In genomic region chr14:54133896-54134295, GRCh38 we compare ENCODE assay signal across 16 cellular contexts.
A peak's percentile ranks its signal among the peaks of the same experiment; 100 is the strongest.
DNase-seq lines count a peak whose midpoint lies in the region; ATAC-seq and TF ChIP-seq lines count a peak whose summit lies in the region.
"Had no signal": no experiment of that assay in that cellular context is flagged by ENCODE, and none has a peak within 500 bp of the region (broad histone marks: within the 10 kb centered on the region; RNA-seq: fewer than 3 reads in every experiment).

No MANE protein-coding gene starts in this region.

- CTCF ChIA-PET in RWPE1 (lab: Yijun Ruan, JAX) = interaction anchor here (0.6 kb wide), 1 partner anchor 15 kb away, joined by 3 read pairs; no protein-coding TSS in a partner anchor

- H3K18ac ChIP-seq in trophoblast cell (ENCODE audit: low read length) = no peak overlapping the region

- H3K4me2 ChIP-seq in trophoblast cell (ENCODE audit: low read length) = no peak overlapping the region

- H3K27ac Mint-ChIP-seq in type B pancreatic cell (no peak overlapping the region), natural killer cell (no peak overlapping the region)
- H3K27ac Mint-ChIP-seq: activated T-cell treated with anti-CD3 and anti-CD28 coated beads, Interleukin-2, amount 50 U/mL, for 24 hours; CD14-positive monocyte; dendritic cell treated with granulocyte-macrophage colony-stimulating factor and Interleukin-4, amounts not matched to agents 40 ng/mL and 50 ng/mL, for 4 days; stimulated activated naive CD8-positive, alpha-beta T cell treated with anti-CD3 and anti-CD28 coated beads, Interleukin-15, Interleukin-2, amounts not matched to agents 100 ng/mL and 50 ng/mL, for 24 hours; T-cell had no signal

- DNase-seq in HPDE6-E6E7 (ENCODE audit: extremely low spot score) (peak; percentile 42), RWPE1 (ENCODE audit: low spot score) (peak; percentile 40), foreskin fibroblast (peak; percentile 62 to 75), trophoblast cell (peak; percentile 30 to 61), type B pancreatic cell (ENCODE audit: extremely low spot score, unreplicated experiment) (no peak), WERI-Rb-1 (no peak), natural killer cell (no peak), DMS79 treated with DMSO at 0.1 percent for 48 hours (lab: John Stamatoyannopoulos, UW) (no peak)
- DNase-seq: activated T-cell treated with anti-CD3 and anti-CD28 coated beads, Interleukin-2, amount 50 U/mL, for 24 hours; gastrocnemius medialis; KG1; NCI-H1930; T-cell had no signal

- no peaks in the 10 kb centered on the region for H3K36me3 Mint-ChIP-seq in type B pancreatic cell
- no peaks in the 10 kb centered on the region for H3K36me3 Mint-ChIP-seq in natural killer cell
- H3K36me3 Mint-ChIP-seq: CD14-positive monocyte, T-cell had no signal

- H3K4me3 Mint-ChIP-seq in type B pancreatic cell (no peak overlapping the region), natural killer cell (no peak overlapping the region)
- H3K4me3 Mint-ChIP-seq: activated T-cell treated with anti-CD3 and anti-CD28 coated beads, Interleukin-2, amount 50 U/mL, for 24 hours; CD14-positive monocyte; dendritic cell treated with granulocyte-macrophage colony-stimulating factor and Interleukin-4, amounts not matched to agents 40 ng/mL and 50 ng/mL, for 4 days; stimulated activated naive CD8-positive, alpha-beta T cell treated with anti-CD3 and anti-CD28 coated beads, Interleukin-15, Interleukin-2, amounts not matched to agents 100 ng/mL and 50 ng/mL, for 24 hours; T-cell had no signal

- H3K4ac ChIP-seq in trophoblast cell (ENCODE audit: low read depth, low read length) = no peak overlapping the region

- H2BK5ac ChIP-seq in trophoblast cell (ENCODE audit: low read depth, low read length, poor library complexity) = no peak overlapping the region

- H3K79me2 ChIP-seq in trophoblast cell (ENCODE audit: control insufficient read depth, insufficient read depth, low read length, poor library complexity) = no peaks in the 10 kb centered on the region

- H3K27me3 ChIP-seq in trophoblast cell (ENCODE audit: insufficient read depth, low read length) = no peaks in the 10 kb centered on the region
- H3K27me3 ChIP-seq in WERI-Rb-1 (ENCODE audit: insufficient read depth, low read depth, severe bottlenecking) = peaks cover 30% of the 10 kb centered on the region
- H3K27me3 ChIP-seq: gastrocnemius medialis had no signal

- H3K4me1 ChIP-seq in trophoblast cell (ENCODE audit: control insufficient read depth in 1 of 2, insufficient read depth in 2 of 2, low read length in 2 of 2) = no peaks in the 10 kb centered on the region
- H3K4me1 ChIP-seq: gastrocnemius medialis had no signal

- POLR2A ChIA-PET in RWPE1 (lab: Yijun Ruan, JAX; ENCODE audit: low non-redundant PET) = no interaction called here

- H4K91ac ChIP-seq in trophoblast cell (ENCODE audit: low read depth, low read length) = no peak overlapping the region

- H3K9me3 Mint-ChIP-seq in type B pancreatic cell (peaks cover 4% of the 10 kb centered on the region), natural killer cell (peaks cover 2 to 5% of the 10 kb centered on the region in 2 donors)
- H3K9me3 Mint-ChIP-seq: activated T-cell treated with anti-CD3 and anti-CD28 coated beads, Interleukin-2, amount 50 U/mL, for 24 hours; dendritic cell treated with granulocyte-macrophage colony-stimulating factor and Interleukin-4, amounts not matched to agents 40 ng/mL and 50 ng/mL, for 4 days; stimulated activated naive CD8-positive, alpha-beta T cell treated with anti-CD3 and anti-CD28 coated beads, Interleukin-15, Interleukin-2, amounts not matched to agents 100 ng/mL and 50 ng/mL, for 24 hours; T-cell had no signal

- peaks cover 2% of the 10 kb centered on the region for H3K27me3 Mint-ChIP-seq in type B pancreatic cell
- H3K27me3 Mint-ChIP-seq in natural killer cell (ENCODE audit: low read depth in 2 of 2) = no peaks in the 10 kb centered on the region
- H3K27me3 Mint-ChIP-seq: activated T-cell treated with anti-CD3 and anti-CD28 coated beads, Interleukin-2, amount 50 U/mL, for 24 hours; dendritic cell treated with granulocyte-macrophage colony-stimulating factor and Interleukin-4, amounts not matched to agents 40 ng/mL and 50 ng/mL, for 4 days; stimulated activated naive CD8-positive, alpha-beta T cell treated with anti-CD3 and anti-CD28 coated beads, Interleukin-15, Interleukin-2, amounts not matched to agents 100 ng/mL and 50 ng/mL, for 24 hours; T-cell had no signal

- no peak for ATAC-seq in natural killer cell
- ATAC-seq: gastrocnemius medialis, T-cell had no signal

- no peaks in the 10 kb centered on the region for H3K79me1 ChIP-seq in trophoblast cell (ENCODE audit: low read length)

- WGBS in trophoblast cell (ENCODE audit: extremely low coverage, insufficient coverage, insufficient read length) = no CpG with 5 or more reads among the region's 3 CpGs

- H3K27ac ChIP-seq in RWPE1 = no peak overlapping the region
- H3K27ac ChIP-seq in trophoblast cell (ENCODE audit: low read depth, low read length) = no peak overlapping the region
- no peak overlapping the region for H3K27ac ChIP-seq in WERI-Rb-1
- H3K27ac ChIP-seq: gastrocnemius medialis had no signal

- H3K4me3 ChIP-seq in foreskin fibroblast (ENCODE audit: low read depth in 1 of 2, low read length in 2 of 2) = no peak overlapping the region
- no peak overlapping the region for H3K4me3 ChIP-seq in trophoblast cell (ENCODE audit: low read depth, low read length)
- H3K4me3 ChIP-seq in WERI-Rb-1 (ENCODE audit: low read depth, low read length) = no peak overlapping the region
- H3K4me3 ChIP-seq: gastrocnemius medialis had no signal

- no peak overlapping the region for H2AK5ac ChIP-seq in trophoblast cell (ENCODE audit: low read length)

- H4K12ac ChIP-seq in trophoblast cell (ENCODE audit: low read depth, low read length) = no peak overlapping the region

- H3K14ac ChIP-seq in trophoblast cell (ENCODE audit: low read length) = no peak overlapping the region

- no peak overlapping the region for H4K8ac ChIP-seq in trophoblast cell (ENCODE audit: low read depth, low read length)

- TF ChIP-seq CTCF in RWPE1 (conservative IDR thresholded peaks at IDR 0.05; ENCODE audit: low read depth) (no peak), foreskin fibroblast (IDR thresholded peaks at IDR 0.05; ENCODE audit: low read depth, low read length) (no peak), type B pancreatic cell (conservative IDR thresholded peaks at IDR 0.05) (no peak), WERI-Rb-1 (IDR thresholded peaks at IDR 0.05; ENCODE audit: low read depth, low read length) (no peak), natural killer cell (IDR thresholded peaks at IDR 0.05) (no peak)

- intact Hi-C loops in natural killer cell (cut with micrococcal nuclease) = no loop called here

- no peak overlapping the region for H2BK120ac ChIP-seq in trophoblast cell (ENCODE audit: insufficient read depth, low read length, poor library complexity)

- H2AFZ ChIP-seq in trophoblast cell (ENCODE audit: insufficient read depth, low read length, poor library complexity) = no peak overlapping the region

- H3K36me3 ChIP-seq in trophoblast cell (ENCODE audit: control insufficient read depth in 1 of 2, insufficient read depth in 2 of 2, low read length in 2 of 2) (no peaks in the 10 kb centered on the region), WERI-Rb-1 (no peaks in the 10 kb centered on the region)
- H3K36me3 ChIP-seq: gastrocnemius medialis had no signal

- H2BK12ac ChIP-seq in trophoblast cell (ENCODE audit: low read length) = no peak overlapping the region

- H3K4me1 Mint-ChIP-seq in type B pancreatic cell (ENCODE audit: unreplicated experiment) = peaks cover 5% of the 10 kb centered on the region
- H3K4me1 Mint-ChIP-seq in natural killer cell = no peaks in the 10 kb centered on the region
- H3K4me1 Mint-ChIP-seq: CD14-positive monocyte, T-cell had no signal

- no peak overlapping the region for H3K9ac ChIP-seq in trophoblast cell (ENCODE audit: low read length)

- H3K9me3 ChIP-seq in trophoblast cell (ENCODE audit: insufficient read depth, low read depth, low read length) = no peaks in the 10 kb centered on the region
- no peaks in the 10 kb centered on the region for H3K9me3 ChIP-seq in WERI-Rb-1 (ENCODE audit: severe bottlenecking)
- H3K9me3 ChIP-seq: gastrocnemius medialis had no signal

- H3K23ac ChIP-seq in trophoblast cell (ENCODE audit: low read length) = no peak overlapping the region

Comparison
In these comparisons a context has a peak if more than half of its experiments do, and no peak if none do; other contexts are left out.
1. DNase-seq: peak in HPDE6-E6E7 (single experiment), RWPE1 (single experiment), foreskin fibroblast (2 of 2) and trophoblast cell (2 of 2); none in type B pancreatic cell (single experiment), WERI-Rb-1 (single experiment), natural killer cell (single experiment) and DMS79 treated with DMSO at 0.1 percent for 48 hours (single experiment).